Comparison of ENCODE assay signal across 8 cellular contexts in the genomic region with DNA sequence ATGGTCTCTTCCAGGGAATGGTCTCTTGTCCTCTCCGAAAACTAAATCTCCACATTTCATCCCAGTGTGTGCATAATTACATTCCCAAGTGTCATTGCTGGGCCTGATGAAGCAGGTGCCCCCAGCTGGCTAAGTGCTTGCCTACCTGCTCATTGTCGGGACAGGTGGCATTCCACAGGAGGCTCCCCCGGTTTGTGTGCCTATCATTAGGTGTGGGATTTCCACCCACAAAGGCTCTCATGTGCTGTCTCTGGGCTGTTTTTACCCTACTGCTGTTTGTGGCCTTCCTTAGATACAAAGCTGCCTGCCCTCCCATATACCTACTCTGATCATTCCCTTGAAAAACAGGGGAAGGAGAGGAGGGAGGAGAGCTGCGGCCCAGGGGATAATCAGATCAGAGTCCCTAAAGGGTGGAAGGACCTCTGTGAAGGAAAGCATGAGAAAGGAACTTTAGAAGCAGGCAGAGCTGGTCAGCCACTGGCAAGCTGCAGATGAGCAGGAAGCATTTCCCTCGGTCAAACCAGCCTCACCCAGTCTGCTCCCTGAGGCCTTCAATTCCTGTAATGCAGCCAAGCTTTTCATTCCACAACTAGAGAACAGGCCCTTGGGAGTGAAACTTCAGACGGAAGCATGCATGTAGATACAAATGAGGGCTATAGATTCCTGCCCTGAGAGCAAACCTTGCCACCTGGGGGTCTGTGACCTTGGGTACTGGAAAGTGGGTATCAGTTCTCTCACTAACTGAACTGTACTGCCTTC.
DNase-seq lines count a peak whose midpoint lies in the region; ATAC-seq, FAIRE-seq and TF ChIP-seq lines count a peak whose summit lies in the region.

No MANE protein-coding gene starts in this region.

- ATAC-seq in thoracic aorta (ENCODE audit: insufficient number of reproducible peaks, low FRiP score, low read depth) (peak; percentile 62), GM21529 (IDR thresholded peaks at IDR 0.05; ENCODE audit: unreplicated experiment) (no peak)

- H4K20me1 ChIP-seq in mammary epithelial cell (ENCODE audit: insufficient read depth, low read length) = no peaks in the 10 kb centered on the region

- H3K9me3 ChIP-seq in mammary epithelial cell (replicated peaks; ENCODE audit: insufficient read depth, low read length) = no peaks in the 10 kb centered on the region
- H3K9me3 ChIP-seq in thoracic aorta = no peaks in the 10 kb centered on the region
- no peaks in the 10 kb centered on the region for H3K9me3 ChIP-seq in BE2C

- peak overlapping the region; percentile 32 for H3K4me2 ChIP-seq in mammary epithelial cell (ENCODE audit: insufficient read depth, low read depth, low read length)

- no peaks in the 10 kb centered on the region for H3K79me2 ChIP-seq in mammary epithelial cell (ENCODE audit: insufficient read depth, low read length)

- no TSS peak for BruUV-seq in mammary epithelial cell (replicated peaks; lab: Mats Ljungman, UMichigan)

- in situ Hi-C loops in mammary epithelial cell (cut with MboI; ENCODE audit: low sequenced_read_pairs in 2 of 2) = no loop called here

- H3K36me3 ChIP-seq in mammary epithelial cell (ENCODE audit: insufficient read depth, low read length) = no peaks in the 10 kb centered on the region
- no peaks in the 10 kb centered on the region for H3K36me3 ChIP-seq in thoracic aorta
- no peaks in the 10 kb centered on the region for H3K36me3 ChIP-seq in BE2C

- CTCF ChIA-PET in mammary epithelial cell (lab: Charles Lee; ENCODE audit: low non-redundant PET) = interaction anchor here (0.7 kb wide), 1 partner anchor 34 kb away, joined by 4 read pairs; no protein-coding TSS in a partner anchor

- peak overlapping the region; percentile 79 for H2AFZ ChIP-seq in mammary epithelial cell (ENCODE audit: low read depth, low read length)

- 15% methylated on average over 6 of the region's 6 CpGs for WGBS in mammary epithelial cell (ENCODE audit: low coverage, missing lambda C conversion rate)

- peak; percentile 45 for DNase-seq in HK-2 (ENCODE audit: unreplicated experiment)
- DNase-seq in mammary epithelial cell = peak; percentile 82
- DNase-seq in kidney glomerular epithelial cell (lab: John Stamatoyannopoulos, UW) = peak; percentile 92
- no peak for DNase-seq in thoracic aorta (ENCODE audit: low spot score)
- no peak for DNase-seq in frontal cortex (ENCODE audit: low spot score in 2 of 2)
- no peak for DNase-seq in inferior parietal cortex (ENCODE audit: extremely low spot score)
- no peak for DNase-seq in BE2C

- dilution Hi-C loops in mammary epithelial cell (cut with HindIII; ENCODE audit: low sequenced_read_pairs) = no loop called here

- no peaks in the 10 kb centered on the region for H3K27me3 ChIP-seq in mammary epithelial cell (ENCODE audit: insufficient read depth, low read length)
- H3K27me3 ChIP-seq in thoracic aorta (replicated peaks; ENCODE audit: insufficient read depth) = no peaks in the 10 kb centered on the region
- H3K27me3 ChIP-seq in BE2C = no peaks in the 10 kb centered on the region

- intact Hi-C loops in mammary epithelial cell (cut with micrococcal nuclease) = no loop called here

- peak overlapping the region; percentile 10 for H3K27ac ChIP-seq in mammary epithelial cell (ENCODE audit: insufficient read depth, low read depth, low read length)
- H3K27ac ChIP-seq in thoracic aorta = no peak overlapping the region

- H3K4me3 ChIP-seq in mammary epithelial cell (replicated peaks in 1 of 3; ENCODE audit: insufficient read depth in 1 of 3, low read depth in 2 of 3, low read length in 3 of 3) (no peak overlapping the region), thoracic aorta (no peak overlapping the region), BE2C (ENCODE audit: low read depth, low read length) (no peak overlapping the region)

- H3K4me1 ChIP-seq in mammary epithelial cell (ENCODE audit: insufficient read depth, low read length) (peaks cover 22% of the 10 kb centered on the region), thoracic aorta (ENCODE audit: control insufficient read depth in 1 of 2, low read depth in 2 of 2) (peaks cover 7 to 59% of the 10 kb centered on the region in 2 donors), BE2C (peaks cover 8% of the 10 kb centered on the region)

- no peak overlapping the region for H3K9ac ChIP-seq in mammary epithelial cell (ENCODE audit: insufficient read depth, low read length)

- no peak for TF ChIP-seq CTCF in mammary epithelial cell (conservative IDR thresholded peaks at IDR 0.05 in 1 of 2, IDR thresholded peaks at IDR 0.05 in 1 of 2; ENCODE audit: extremely low read depth in 1 of 2, insufficient read depth in 1 of 2, low read depth in 1 of 2, low read length in 2 of 2)
- TF ChIP-seq CTCF in thoracic aorta (IDR thresholded peaks at IDR 0.05) = no peak
- no peak for TF ChIP-seq CTCF in BE2C (IDR thresholded peaks at IDR 0.05; ENCODE audit: low read depth, low read length)

- FAIRE-seq in frontal cortex (lab: Jason Lieb, UNC) = no peak

Comparison
In these comparisons a context has a peak if more than half of its experiments do, and no peak if none do; other contexts are left out.
1. DNase-seq: peak in HK-2 (single experiment), mammary epithelial cell (single experiment) and kidney glomerular epithelial cell (single experiment); none in thoracic aorta (single experiment), frontal cortex (0 of 2), inferior parietal cortex (single experiment) and BE2C (single experiment).